Comparison of ENCODE assay signal across 22 cellular contexts in genomic region chr9:70136632-70137031, GRCh38.
A peak's percentile ranks its signal among the peaks of the same experiment; 100 is the strongest.
DNase-seq lines count a peak whose midpoint lies in the region; ATAC-seq, FAIRE-seq and TF ChIP-seq lines count a peak whose summit lies in the region.
"Had no signal": no experiment of that assay in that cellular context is flagged by ENCODE, and none has a peak within 500 bp of the region (broad histone marks: within the 10 kb centered on the region; RNA-seq: fewer than 3 reads in every experiment).

No MANE protein-coding gene starts in this region.

- CTCF ChIA-PET in A673 (lab: Charles Lee): interaction anchor here (1.0 kb wide), 1 partner anchor 348 kb away, joined by 3 read pairs; no protein-coding TSS in a partner anchor
- CTCF ChIA-PET in mammary epithelial cell (lab: Charles Lee; ENCODE audit: low non-redundant PET): no interaction called here

- POLR2A ChIA-PET in A673 (lab: Charles Lee; ENCODE audit: low non-redundant PET): no interaction called here

- dilution Hi-C loops in mammary epithelial cell (cut with HindIII; ENCODE audit: low sequenced_read_pairs): no loop called here
- dilution Hi-C loops in keratinocyte (cut with MboI; ENCODE audit: extremely low pct_ligation_motif_present, low sequenced_read_pairs): no loop called here

- no peaks in the 10 kb centered on the region for H3K9me1 ChIP-seq in keratinocyte (ENCODE audit: control insufficient read depth, extremely low read depth, insufficient read depth, low read length)

- H3K36me3 ChIP-seq in A673 (ENCODE audit: insufficient read depth, low read length, poor library complexity, severe bottlenecking) (no peaks in the 10 kb centered on the region), mammary epithelial cell (ENCODE audit: insufficient read depth, low read length) (no peaks in the 10 kb centered on the region), keratinocyte (ENCODE audit: control insufficient read depth in 2 of 2, extremely low read depth in 1 of 2, insufficient read depth in 2 of 2, low read length in 2 of 2) (no peaks in the 10 kb centered on the region)

- H3K9me3 ChIP-seq in A673 (ENCODE audit: low read depth, low read length, poor library complexity, severe bottlenecking) (no peaks in the 10 kb centered on the region), mammary epithelial cell (replicated peaks; ENCODE audit: insufficient read depth, low read length) (no peaks in the 10 kb centered on the region), keratinocyte (ENCODE audit: control insufficient read depth, low read depth, low read length) (no peaks in the 10 kb centered on the region)
- H3K9me3 ChIP-seq: gastroesophageal sphincter, testis had no signal

- ATAC-seq in GM21381 (IDR thresholded peaks at IDR 0.05; ENCODE audit: unreplicated experiment): no peak
- ATAC-seq: gastroesophageal sphincter, sciatic nerve had no signal

- no peaks in the 10 kb centered on the region for H3K79me2 ChIP-seq in mammary epithelial cell (ENCODE audit: insufficient read depth, low read length)
- no peaks in the 10 kb centered on the region for H3K79me2 ChIP-seq in keratinocyte (ENCODE audit: control insufficient read depth, insufficient read depth, low read length)

- intact Hi-C loops in A673 (cut with micrococcal nuclease; ENCODE audit: unreplicated experiment): no loop called here
- intact Hi-C loops in mammary epithelial cell (cut with micrococcal nuclease): no loop called here

- H3K27ac ChIP-seq in A673 (ENCODE audit: low read depth, low read length, poor library complexity, severe bottlenecking): no peak overlapping the region
- no peak overlapping the region for H3K27ac ChIP-seq in mammary epithelial cell (ENCODE audit: insufficient read depth, low read depth, low read length)
- no peak overlapping the region for H3K27ac ChIP-seq in keratinocyte (ENCODE audit: control insufficient read depth, insufficient read depth, low read length)
- H3K27ac ChIP-seq: KMS-11, testis had no signal

- FAIRE-seq in keratinocyte (lab: Jason Lieb, UNC): peak; percentile 87
- FAIRE-seq: A204.1 had no signal

- TF ChIP-seq CTCF in A673 (conservative IDR thresholded peaks at IDR 0.05; ENCODE audit: low read depth, low read length) (no peak), mammary epithelial cell (conservative IDR thresholded peaks at IDR 0.05 in 1 of 2, IDR thresholded peaks at IDR 0.05 in 1 of 2; ENCODE audit: extremely low read depth in 1 of 2, insufficient read depth in 1 of 2, low read depth in 1 of 2, low read length in 2 of 2) (no peak), keratinocyte (optimal IDR thresholded peaks at IDR 0.05 in 1 of 3, IDR thresholded peaks at IDR 0.05 in 1 of 3, conservative IDR thresholded peaks at IDR 0.05 in 1 of 3; ENCODE audit: extremely low read depth in 1 of 3, insufficient read depth in 2 of 3, low read length in 3 of 3) (no peak)

- no peaks in the 10 kb centered on the region for H3K4me1 ChIP-seq in A673 (ENCODE audit: insufficient read depth, low read length, poor library complexity, severe bottlenecking)
- peaks cover 23% of the 10 kb centered on the region for H3K4me1 ChIP-seq in mammary epithelial cell (ENCODE audit: insufficient read depth, low read length)
- peaks cover 29% of the 10 kb centered on the region for H3K4me1 ChIP-seq in keratinocyte (ENCODE audit: control insufficient read depth, extremely low read depth, insufficient read depth, low read length)
- H3K4me1 ChIP-seq: testis had no signal

- peak overlapping the region; percentile 39 for H3K4me2 ChIP-seq in mammary epithelial cell (ENCODE audit: insufficient read depth, low read depth, low read length)
- peak overlapping the region; percentile 12 for H3K4me2 ChIP-seq in keratinocyte (ENCODE audit: control insufficient read depth, extremely low read depth, insufficient read depth, low read depth, low read length)
- H3K4me2 ChIP-seq: KMS-11 had no signal

- H3K9ac ChIP-seq in mammary epithelial cell (ENCODE audit: insufficient read depth, low read length): no peak overlapping the region
- H3K9ac ChIP-seq in keratinocyte (ENCODE audit: control insufficient read depth, extremely low read depth, insufficient read depth, low read length): no peak overlapping the region
- H3K9ac ChIP-seq: KMS-11 had no signal

- no TSS peak for BruUV-seq in A673 (replicated peaks; lab: Mats Ljungman, UMichigan)
- BruUV-seq in mammary epithelial cell (replicated peaks; lab: Mats Ljungman, UMichigan): no TSS peak

- H4K20me1 ChIP-seq in mammary epithelial cell (ENCODE audit: insufficient read depth, low read length) (no peaks in the 10 kb centered on the region), keratinocyte (ENCODE audit: control insufficient read depth, extremely low read depth, insufficient read depth, low read length) (no peaks in the 10 kb centered on the region)

- in situ Hi-C loops in mammary epithelial cell (cut with MboI; ENCODE audit: low sequenced_read_pairs in 2 of 2): no loop called here

- H2AFZ ChIP-seq in mammary epithelial cell (ENCODE audit: low read depth, low read length) (no peak overlapping the region), keratinocyte (ENCODE audit: control insufficient read depth, low read length) (no peak overlapping the region)

- no peaks in the 10 kb centered on the region for H3K27me3 ChIP-seq in A673 (replicated peaks; ENCODE audit: insufficient read depth, low read depth, low read length, poor library complexity)
- H3K27me3 ChIP-seq in mammary epithelial cell (ENCODE audit: insufficient read depth, low read length): no peaks in the 10 kb centered on the region
- H3K27me3 ChIP-seq in keratinocyte (ENCODE audit: control insufficient read depth, extremely low read depth, insufficient read depth, low read length): no peaks in the 10 kb centered on the region
- H3K27me3 ChIP-seq: gastroesophageal sphincter, testis had no signal

- WGBS in mammary epithelial cell (ENCODE audit: low coverage, missing lambda C conversion rate): 0% methylated on average over 1 of the region's 1 CpG

- peak; percentile 47 for DNase-seq in A673 (ENCODE audit: low spot score)
- peak; percentile 54 for DNase-seq in HPDE6-E6E7 (ENCODE audit: extremely low spot score)
- peak; percentile 83 for DNase-seq in mammary epithelial cell
- no peak for DNase-seq in keratinocyte (ENCODE audit: low read depth, low spot score)
- no peak for DNase-seq in NCI-H1105 treated with DMSO at 0.1 percent for 48 hours (lab: John Stamatoyannopoulos, UW)
- DNase-seq in activated effector memory CD4-positive, alpha-beta T cell treated with Interleukin-2 at 50 U/mL for 16 hours: no peak
- no peak for DNase-seq in SHP77 treated with DMSO at 0.1 percent for 48 hours (lab: John Stamatoyannopoulos, UW)
- DNase-seq: activated CD4-positive, alpha-beta T cell treated with anti-CD3 and anti-CD28 coated beads for 1 hour; activated naive CD4-positive, alpha-beta T cell treated with anti-CD3 and anti-CD28 coated beads, Interleukin-2, amount 10 ng/mL, durations not matched to agents 7 days and 5 days; effector CD8-positive, alpha-beta T cell; GDM1; NCI-H1436; NCI-H345; SIG-M5; stimulated activated CD4-positive, alpha-beta T cell treated with anti-CD3 and anti-CD28 coated beads, Interleukin-2, amount 100 ng/mL, for 48 hours; stimulated activated CD8-positive, alpha-beta memory T cell treated with anti-CD3 and anti-CD28 coated beads, Interleukin-4, amount 100 ng/mL, for 48 hours; testis had no signal

- H3K4me3 ChIP-seq in A673 (ENCODE audit: low read depth, low read length, poor library complexity, severe bottlenecking) (no peak overlapping the region), mammary epithelial cell (replicated peaks in 1 of 3; ENCODE audit: insufficient read depth in 1 of 3, low read depth in 2 of 3, low read length in 3 of 3) (no peak overlapping the region), keratinocyte (ENCODE audit: control insufficient read depth in 2 of 3, extremely low read depth in 1 of 3, insufficient read depth in 2 of 3, low read depth in 1 of 3, low read length in 3 of 3) (no peak overlapping the region)
- H3K4me3 ChIP-seq: gastroesophageal sphincter, testis had no signal

Comparison
In these comparisons a context has a peak if more than half of its experiments do, and no peak if none do; other contexts are left out.
1. DNase-seq: peak in A673 (single experiment), HPDE6-E6E7 (single experiment) and mammary epithelial cell (single experiment); none in keratinocyte (single experiment), NCI-H1105 treated with DMSO at 0.1 percent for 48 hours (single experiment), activated effector memory CD4-positive, alpha-beta T cell treated with Interleukin-2 at 50 U/mL for 16 hours (single experiment) and SHP77 treated with DMSO at 0.1 percent for 48 hours (single experiment).